In the genomic region with DNA sequence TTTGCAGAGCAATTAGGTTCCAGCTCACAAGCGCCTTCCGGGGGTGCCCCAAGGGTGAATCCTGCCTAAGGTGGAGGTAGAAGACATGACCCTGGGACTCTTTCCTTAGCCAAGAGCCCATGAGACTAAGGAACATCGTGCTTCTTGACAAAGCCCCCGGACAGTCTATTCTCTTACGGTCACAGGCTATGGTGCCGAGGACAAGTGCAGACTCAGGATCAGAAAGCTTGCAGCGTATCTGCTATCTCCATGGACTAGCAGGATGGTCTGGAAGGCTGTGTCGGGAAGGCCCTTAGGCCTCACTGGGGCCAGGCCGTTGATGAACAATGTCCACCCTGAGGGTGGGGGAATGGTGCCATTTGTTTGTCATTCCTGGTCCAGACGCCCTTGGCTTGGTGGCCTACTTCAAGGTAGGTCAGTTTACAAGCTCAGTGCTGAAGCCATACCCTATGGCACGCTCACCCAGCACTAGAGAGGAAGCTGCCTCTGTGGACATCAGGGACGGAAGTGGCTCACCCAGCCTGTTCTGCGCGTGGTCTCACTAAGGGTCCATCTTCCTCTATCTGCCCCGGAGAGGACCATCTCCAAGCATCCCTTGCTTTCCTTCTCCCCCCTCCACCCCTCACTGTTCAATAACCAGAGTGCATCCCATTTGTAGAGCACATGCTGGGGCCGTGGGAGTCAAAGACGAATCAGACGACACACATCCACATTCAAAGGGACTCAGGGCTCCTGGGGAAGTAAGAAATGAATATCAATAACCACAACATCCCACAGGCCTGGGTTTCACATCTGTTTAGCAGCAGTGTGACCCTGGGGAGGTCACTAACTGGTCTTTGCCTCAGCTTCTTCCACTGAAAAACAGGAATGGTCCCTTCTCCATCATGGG, we compare ENCODE assay signal across 11 cellular contexts. TPM values are rescaled to one million over a fixed set of nuclear protein-coding genes. Genes with fewer than 3 reads are reported as not detected.
DNase-seq lines count a peak whose midpoint lies in the region; ATAC-seq lines count a peak whose summit lies in the region.
"Had no signal": no experiment of that assay in that cellular context is flagged by ENCODE, and none has a peak within 500 bp of the region (broad histone marks: within the 10 kb centered on the region; RNA-seq: fewer than 3 reads in every experiment).

No MANE protein-coding gene starts in this region.

- intact Hi-C loops in left cardiac atrium (cut with DNase I) = no loop called here

- DNase-seq in stimulated activated CD4-positive, alpha-beta T cell treated with anti-CD3 and anti-CD28 coated beads, Interleukin-15, amount 100 ng/mL, for 48 hours (ENCODE audit: low read depth in 2 of 2) = peak; percentile 30 to 33
- DNase-seq in stimulated activated CD4-positive, alpha-beta T cell treated with anti-CD3 and anti-CD28 coated beads, Interleukin-4, amount 100 ng/mL, for 4 hours = no peak
- DNase-seq in left cardiac atrium (no peak), OCI-M1 (lab: John Stamatoyannopoulos, UW) (no peak), NCI-H146 (lab: John Stamatoyannopoulos, UW) (no peak), substantia nigra (lab: John Stamatoyannopoulos, UW) (no peak), NCI-H345 treated with DMSO at 0.1 percent for 48 hours (lab: John Stamatoyannopoulos, UW; ENCODE audit: unreplicated experiment) (no peak)
- DNase-seq: Caco-2 had no signal

- ATAC-seq in HG03196 (IDR thresholded peaks at IDR 0.05; ENCODE audit: unreplicated experiment) (peak; percentile 45), left cardiac atrium (peak; percentile 71 to 82)

- H3K27ac ChIP-seq in substantia nigra (ENCODE audit: low read depth, low read length, poor library complexity, severe bottlenecking) = no peak overlapping the region
- H3K27ac ChIP-seq: SK-N-MC had no signal

RNA-seq across cellular contexts. Expression of gene IQSEC3, which starts 45.0 kb away (rescaled TPM):
- 1 to 10 TPM; 1.4 to 4.0 TPM for total RNA-seq in left cardiac atrium
- total RNA-seq: LHCN-M2 had no signal

Comparison
In these comparisons a context has a peak if more than half of its experiments do, and no peak if none do; other contexts are left out.
1. DNase-seq: peak in stimulated activated CD4-positive, alpha-beta T cell treated with anti-CD3 and anti-CD28 coated beads, Interleukin-15, amount 100 ng/mL, for 48 hours (2 of 2); none in stimulated activated CD4-positive, alpha-beta T cell treated with anti-CD3 and anti-CD28 coated beads, Interleukin-4, amount 100 ng/mL, for 4 hours (0 of 2), left cardiac atrium (single experiment), OCI-M1 (single experiment), NCI-H146 (single experiment), substantia nigra (0 of 49) and NCI-H345 treated with DMSO at 0.1 percent for 48 hours (single experiment).